ENCODE assay signal across 7 cellular contexts in the genomic region with DNA sequence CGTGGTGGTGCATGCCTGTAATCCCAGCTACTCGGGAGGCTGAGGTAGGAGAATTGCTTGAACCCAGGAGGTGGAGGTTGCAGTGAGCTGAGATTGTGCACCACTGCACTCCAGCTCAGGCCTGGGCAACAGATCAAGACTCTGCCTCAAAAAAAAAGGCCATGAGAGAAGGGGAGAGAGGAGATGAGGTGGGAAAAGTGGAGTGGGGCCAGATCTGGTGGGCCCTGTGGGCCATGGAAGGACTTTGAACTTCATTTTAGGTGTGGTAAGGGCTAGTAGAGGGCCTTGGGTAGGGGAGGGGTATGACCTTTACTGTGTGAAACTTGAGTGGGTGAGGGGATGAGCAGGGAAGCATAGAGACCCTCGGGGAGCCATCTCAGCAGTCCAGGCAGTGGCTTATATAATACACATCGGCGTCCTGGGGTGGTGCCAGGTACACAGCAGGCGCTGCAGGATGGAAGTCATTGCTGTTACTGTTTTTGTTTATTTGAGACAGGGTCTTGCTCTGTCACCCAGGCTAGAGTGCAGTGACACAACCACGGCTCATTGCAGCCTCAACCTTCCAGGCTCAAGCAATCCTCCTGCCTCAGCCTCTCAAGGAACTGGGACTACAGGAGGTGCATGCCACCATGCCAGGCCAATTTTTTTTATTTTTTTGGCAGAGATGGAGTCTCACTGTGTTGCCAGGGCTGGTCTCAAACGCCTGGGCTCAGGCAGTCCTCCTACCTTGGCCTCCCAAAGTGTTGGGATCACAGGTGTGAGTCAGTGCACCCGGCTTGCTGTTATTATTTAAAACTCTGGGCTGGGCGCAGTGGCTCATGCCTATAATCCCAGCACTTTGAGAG. TPM values are rescaled to one million over a fixed set of nuclear protein-coding genes. Genes with fewer than 3 reads are reported as not detected.
DNase-seq lines count a peak whose midpoint lies in the region; ATAC-seq, FAIRE-seq and TF ChIP-seq lines count a peak whose summit lies in the region.
"Not testable (repeated sequence)": the region's sequence is repeated elsewhere in the genome, so short reads cannot be mapped to it uniquely, and the experiment has no call there.

No MANE protein-coding gene starts in this region.

- H3K4me1 ChIP-seq in CD8-positive, alpha-beta memory T cell (ENCODE audit: insufficient read depth, low read length), result peaks cover 15% of the 10 kb centered on the region
- H3K4me1 ChIP-seq in HepG2 (ENCODE audit: insufficient read depth, low read length), result peaks cover 42% of the 10 kb centered on the region

- H3K9me3 Mint-ChIP-seq in CD8-positive, alpha-beta memory T cell; T-helper 1 cell treated with Interleukin-12 subunit alpha and Interleukin-12 subunit beta and Interleukin-4 antibody, amounts not matched to agents 30 μg/mL and 1 μg/mL, for 36 hours; activated T-helper 2 cell treated with anti-CD3 and anti-CD28 coated beads, Interferon-gamma antibody, Interleukin-2, Interleukin-4, amounts not matched to agents 10 μg/mL and 5 μg/mL and 100 μg/mL, durations not matched to agents 14 hours and 24 hours and 36 hours; MCF 10A (ENCODE audit: unreplicated experiment); natural killer cell: not testable (repeated sequence)

- peaks cover 38 to 63% (median 45%) of the 10 kb centered on the region in 3 donors for H3K4me1 Mint-ChIP-seq in CD8-positive, alpha-beta memory T cell
- H3K4me1 Mint-ChIP-seq in T-helper 1 cell treated with Interleukin-12 subunit alpha and Interleukin-12 subunit beta and Interleukin-4 antibody, amounts not matched to agents 30 μg/mL and 1 μg/mL, for 36 hours (ENCODE audit: low read depth), result peaks cover 24% of the 10 kb centered on the region
- peaks cover 19% of the 10 kb centered on the region for H3K4me1 Mint-ChIP-seq in activated T-helper 2 cell treated with anti-CD3 and anti-CD28 coated beads, Interferon-gamma antibody, Interleukin-2, Interleukin-4, amounts not matched to agents 10 μg/mL and 5 μg/mL and 100 μg/mL, durations not matched to agents 14 hours and 24 hours and 36 hours (ENCODE audit: low read depth)
- peaks cover 14% of the 10 kb centered on the region for H3K4me1 Mint-ChIP-seq in MCF 10A (ENCODE audit: insufficient read depth, unreplicated experiment)
- peaks cover 34 to 36% of the 10 kb centered on the region in 2 donors for H3K4me1 Mint-ChIP-seq in natural killer cell

- TF ChIP-seq POLR2A in HepG2 (IDR thresholded peaks at IDR 0.05; ENCODE audit: insufficient read depth in 1 of 2, low read depth in 2 of 2, low read length in 2 of 2), result not testable (repeated sequence)

- intact Hi-C loops in activated T-helper 2 cell treated with anti-CD3 and anti-CD28 coated beads, Interferon-gamma antibody, Interleukin-2, Interleukin-4, amounts not matched to agents 10 μg/mL and 5 μg/mL and 100 μg/mL, durations not matched to agents 14 hours and 24 hours and 36 hours (cut with micrococcal nuclease); MCF 10A (cut with micrococcal nuclease); HepG2 (cut with micrococcal nuclease; ENCODE audit: unreplicated experiment); natural killer cell (cut with micrococcal nuclease); sciatic nerve (cut with DNase I): not testable (repeated sequence)

- FAIRE-seq in HepG2 (lab: Jason Lieb, UNC), result not testable (repeated sequence)

- TF ChIP-seq CTCF in MCF 10A (IDR thresholded peaks at IDR 0.05; ENCODE audit: unreplicated experiment); HepG2 (CRISPR knock-in tag; IDR thresholded peaks at IDR 0.05); natural killer cell (IDR thresholded peaks at IDR 0.05): not testable (repeated sequence)

- CTCF ChIA-PET in CD8-positive, alpha-beta memory T cell (lab: Charles Lee); HepG2 (lab: Yijun Ruan, JAX; ENCODE audit: low intra/inter-chr PET ratio, low total read pairs): not testable (repeated sequence)
- CTCF ChIA-PET in MCF 10A (lab: Yijun Ruan, JAX), result interaction anchor here (0.6 to 1.1 kb wide), 2 partner anchors 9 to 139 kb away, joined by 3 to 8 read pairs; no protein-coding TSS in a partner anchor

- H3K27ac ChIP-seq in CD8-positive, alpha-beta memory T cell (ENCODE audit: low read depth, low read length); HepG2 (ENCODE audit: extremely low read length, insufficient read depth, low read length): not testable (repeated sequence)

- not testable (repeated sequence) for H2AFZ ChIP-seq in HepG2 (ENCODE audit: low read length)

- H3K4me2 ChIP-seq in HepG2 (ENCODE audit: low read depth, low read length), result not testable (repeated sequence)

- H3K9me3 ChIP-seq in CD8-positive, alpha-beta memory T cell (ENCODE audit: low read length); HepG2 (ENCODE audit: low read length): not testable (repeated sequence)

- not testable (repeated sequence) for ATAC-seq in HepG2, natural killer cell, sciatic nerve

- not testable (repeated sequence) for DNase-seq in CD8-positive, alpha-beta memory T cell; activated T-helper 2 cell treated with anti-CD3 and anti-CD28 coated beads, Interferon-gamma antibody, Interleukin-2, Interleukin-4, amounts not matched to agents 10 μg/mL and 5 μg/mL and 100 μg/mL, durations not matched to agents 14 hours and 24 hours and 36 hours (ENCODE audit: low spot score); MCF 10A (ENCODE audit: unreplicated experiment); HepG2 (ENCODE audit: low spot score); natural killer cell
- peak; percentile 15 for DNase-seq in sciatic nerve (ENCODE audit: low spot score)

- H3K27me3 ChIP-seq in CD8-positive, alpha-beta memory T cell (ENCODE audit: insufficient read depth, low read length, poor library complexity, severe bottlenecking); HepG2 (ENCODE audit: control insufficient read depth in 1 of 2, insufficient read depth in 2 of 2, low read length in 2 of 2): not testable (repeated sequence)

- H3K9ac ChIP-seq in HepG2 (ENCODE audit: insufficient read depth, low read depth, low read length), result not testable (repeated sequence)

- H3K36me3 ChIP-seq in CD8-positive, alpha-beta memory T cell (ENCODE audit: insufficient read depth, low read length); HepG2 (replicated peaks in 1 of 2; ENCODE audit: control insufficient read depth in 1 of 2, insufficient read depth in 2 of 2, low read length in 2 of 2): not testable (repeated sequence)

- H4K20me1 ChIP-seq in HepG2 (ENCODE audit: insufficient read depth, low read length), result not testable (repeated sequence)

- in situ Hi-C loops in HepG2 (cut with HindIII; ENCODE audit: extremely low pct_ligation_motif_present, low pct_unique_long_range_greater_than_20kb), result not testable (repeated sequence)

- WGBS in HepG2 (ENCODE audit: low lambda C conversion rate), result 27% methylated on average over 5 of the region's 10 CpGs

- BruUV-seq in MCF 10A (replicated peaks; lab: Mats Ljungman, UMichigan); HepG2 (replicated peaks; lab: Mats Ljungman, UMichigan): not testable (repeated sequence)

- H3K27me3 Mint-ChIP-seq in CD8-positive, alpha-beta memory T cell; T-helper 1 cell treated with Interleukin-12 subunit alpha and Interleukin-12 subunit beta and Interleukin-4 antibody, amounts not matched to agents 30 μg/mL and 1 μg/mL, for 36 hours (ENCODE audit: low read depth); activated T-helper 2 cell treated with anti-CD3 and anti-CD28 coated beads, Interferon-gamma antibody, Interleukin-2, Interleukin-4, amounts not matched to agents 10 μg/mL and 5 μg/mL and 100 μg/mL, durations not matched to agents 14 hours and 24 hours and 36 hours (ENCODE audit: low read depth); MCF 10A (ENCODE audit: insufficient read depth, unreplicated experiment); natural killer cell (ENCODE audit: low read depth in 2 of 2): not testable (repeated sequence)

- not testable (repeated sequence) for TF ChIP-seq EP300 in HepG2 (IDR thresholded peaks at IDR 0.05; ENCODE audit: low read depth in 2 of 2, low read length in 2 of 2); HepG2 (CRISPR knock-in tag; IDR thresholded peaks at IDR 0.05; ENCODE audit: borderline replicate concordance)

- peak overlapping the region; percentile 22 to 93 (median 51) for H3K4me3 Mint-ChIP-seq in CD8-positive, alpha-beta memory T cell
- H3K4me3 Mint-ChIP-seq in T-helper 1 cell treated with Interleukin-12 subunit alpha and Interleukin-12 subunit beta and Interleukin-4 antibody, amounts not matched to agents 30 μg/mL and 1 μg/mL, for 36 hours, result peak overlapping the region; percentile 22
- H3K4me3 Mint-ChIP-seq in activated T-helper 2 cell treated with anti-CD3 and anti-CD28 coated beads, Interferon-gamma antibody, Interleukin-2, Interleukin-4, amounts not matched to agents 10 μg/mL and 5 μg/mL and 100 μg/mL, durations not matched to agents 14 hours and 24 hours and 36 hours (ENCODE audit: low read depth), result peak overlapping the region; percentile 47
- H3K4me3 Mint-ChIP-seq in MCF 10A (ENCODE audit: unreplicated experiment), result not testable (repeated sequence)
- H3K4me3 Mint-ChIP-seq in natural killer cell, result peak overlapping the region; percentile 62

- TF ChIP-seq RAD21 in HepG2 (CRISPR knock-in tag; IDR thresholded peaks at IDR 0.05), result not testable (repeated sequence)

- POLR2A ChIA-PET in CD8-positive, alpha-beta memory T cell (lab: Charles Lee); HepG2 (lab: Yijun Ruan, JAX): not testable (repeated sequence)
- POLR2A ChIA-PET in MCF 10A (lab: Yijun Ruan, JAX), result interaction anchor here (0.6 to 2.8 kb wide), 2 partner anchors 11 to 300 kb away, joined by 4 to 24 read pairs; no protein-coding TSS in a partner anchor

- H3K4me3 ChIP-seq in CD8-positive, alpha-beta memory T cell (ENCODE audit: low read length); HepG2 (replicated peaks in 1 of 3; ENCODE audit: insufficient read depth in 1 of 3, low read depth in 2 of 3, low read length in 3 of 3): not testable (repeated sequence)

- not testable (repeated sequence) for H3K36me3 Mint-ChIP-seq in CD8-positive, alpha-beta memory T cell; T-helper 1 cell treated with Interleukin-12 subunit alpha and Interleukin-12 subunit beta and Interleukin-4 antibody, amounts not matched to agents 30 μg/mL and 1 μg/mL, for 36 hours (ENCODE audit: low read depth); activated T-helper 2 cell treated with anti-CD3 and anti-CD28 coated beads, Interferon-gamma antibody, Interleukin-2, Interleukin-4, amounts not matched to agents 10 μg/mL and 5 μg/mL and 100 μg/mL, durations not matched to agents 14 hours and 24 hours and 36 hours (ENCODE audit: low read depth); MCF 10A (ENCODE audit: insufficient read depth, unreplicated experiment); natural killer cell

- peak overlapping the region in 5 of 8 donors; percentile 7 to 88 (median 80) for H3K27ac Mint-ChIP-seq in CD8-positive, alpha-beta memory T cell
- H3K27ac Mint-ChIP-seq in T-helper 1 cell treated with Interleukin-12 subunit alpha and Interleukin-12 subunit beta and Interleukin-4 antibody, amounts not matched to agents 30 μg/mL and 1 μg/mL, for 36 hours; activated T-helper 2 cell treated with anti-CD3 and anti-CD28 coated beads, Interferon-gamma antibody, Interleukin-2, Interleukin-4, amounts not matched to agents 10 μg/mL and 5 μg/mL and 100 μg/mL, durations not matched to agents 14 hours and 24 hours and 36 hours: not testable (repeated sequence)
- peak overlapping the region; percentile 14 for H3K27ac Mint-ChIP-seq in MCF 10A (ENCODE audit: low read depth, unreplicated experiment)
- H3K27ac Mint-ChIP-seq in natural killer cell, result peak overlapping the region in 1 of 2 donors; percentile 84

- not testable (repeated sequence) for H3K79me2 ChIP-seq in HepG2 (ENCODE audit: insufficient read depth, low read length)

RNA-seq across cellular contexts. Expression of a gene that starts 5.5 kb away (rescaled TPM):
- 10 to 100 TPM; 25.6 to 30.1 TPM for total RNA-seq in CD8-positive, alpha-beta memory T cell
- 6.9 TPM for polyA plus RNA-seq in CD8-positive, alpha-beta memory T cell
- total RNA-seq in activated T-helper 2 cell treated with anti-CD3 and anti-CD28 coated beads, Interferon-gamma antibody, Interleukin-2, Interleukin-4, amounts not matched to agents 10 μg/mL and 5 μg/mL and 100 μg/mL, durations not matched to agents 14 hours and 24 hours and 36 hours, result 25.7 and 28.6 TPM in 2 replicates
- 8.8 and 9.6 TPM in 2 replicates for total RNA-seq in MCF 10A (2022)
- total RNA-seq in HepG2 (2016; rRNA removed; fragmentation: Illumina TruSeq; extraction: Trizol), result 2.6 and 7.8 TPM in 2 replicates
- total RNA-seq in HepG2 (2016; cell fraction: cytosol; rRNA removed; fragmentation: Illumina TruSeq; extraction: Trizol; ENCODE audit: low read depth), result 3.6 and 4.0 TPM in 2 replicates
- 2.9 and 8.4 TPM in 2 replicates for total RNA-seq in HepG2 (2016; cell fraction: insoluble cytoplasmic fraction; rRNA removed; fragmentation: Illumina TruSeq; extraction: Trizol)
- 2.6 and 3.1 TPM in 2 replicates for total RNA-seq in HepG2 (2016; cell fraction: membrane; rRNA removed; fragmentation: Illumina TruSeq; extraction: Trizol)
- 8.6 and 11.9 TPM in 2 replicates for total RNA-seq in HepG2 (2016; cell fraction: nucleus; rRNA removed; fragmentation: Illumina TruSeq; extraction: Trizol)
- polyA plus RNA-seq in HepG2 (2011; rRNA removed), result 15.5 and 16.6 TPM in 2 replicates
- polyA plus RNA-seq in HepG2 (2011; cell fraction: cytosol; rRNA removed), result 3.4 and 5.7 TPM in 2 replicates
- polyA plus RNA-seq in HepG2 (2011; cell fraction: nucleus; rRNA removed), result 81.7 and 94.3 TPM in 2 replicates
- 6.3 and 6.8 TPM in 2 replicates for polyA plus RNA-seq in HepG2 (2012)
- polyA plus RNA-seq in HepG2 (2016; cell fraction: cytosol; fragmentation: Illumina TruSeq; extraction: Trizol; ENCODE audit: low read depth), result 0.84 and 0.97 TPM in 2 replicates
- 2.3 and 2.7 TPM in 2 replicates for polyA plus RNA-seq in HepG2 (2016; cell fraction: insoluble cytoplasmic fraction; fragmentation: Illumina TruSeq; extraction: Trizol; ENCODE audit: low read depth)
- polyA plus RNA-seq in HepG2 (2016; cell fraction: membrane; fragmentation: Illumina TruSeq; extraction: Trizol; ENCODE audit: low read depth), result 1.2 and 1.7 TPM in 2 replicates
- 42.1 and 44.2 TPM in 2 replicates for polyA plus RNA-seq in HepG2 (2016; cell fraction: nucleus; fragmentation: Illumina TruSeq; extraction: Trizol; ENCODE audit: insufficient read depth, low read depth)
- polyA minus RNA-seq in HepG2 (2011; rRNA and poly(A)+ RNA removed; ENCODE audit: low replicate concordance), result 18.9 and 23.5 TPM in 2 replicates
- 3.0 and 3.3 TPM in 2 replicates for polyA minus RNA-seq in HepG2 (2011; cell fraction: cytosol; rRNA and poly(A)+ RNA removed)
- 22.1 and 23.3 TPM in 2 replicates for polyA minus RNA-seq in HepG2 (2011; cell fraction: nucleus; rRNA and poly(A)+ RNA removed)
- total RNA-seq in natural killer cell, result 10 to 100 TPM; 51.7 to 62.9 (median 59.1) TPM
- total RNA-seq in sciatic nerve, result 35.7 TPM

RNA-seq across cellular contexts. Expression of a gene that starts 20.5 kb away (rescaled TPM):
- total RNA-seq in CD8-positive, alpha-beta memory T cell, result 1,000 to 10,000 TPM; 1,293 to 1,300 TPM
- polyA plus RNA-seq in CD8-positive, alpha-beta memory T cell, result not detected
- total RNA-seq in activated T-helper 2 cell treated with anti-CD3 and anti-CD28 coated beads, Interferon-gamma antibody, Interleukin-2, Interleukin-4, amounts not matched to agents 10 μg/mL and 5 μg/mL and 100 μg/mL, durations not matched to agents 14 hours and 24 hours and 36 hours, result 2,033 and 2,369 TPM in 2 replicates
- total RNA-seq in MCF 10A (2022), result 1,539 and 1,606 TPM in 2 replicates
- total RNA-seq in HepG2 (2016; rRNA removed; fragmentation: Illumina TruSeq; extraction: Trizol), result 859 and 11,018 TPM in 2 replicates
- 16,281 and 17,236 TPM in 2 replicates for total RNA-seq in HepG2 (2016; cell fraction: cytosol; rRNA removed; fragmentation: Illumina TruSeq; extraction: Trizol; ENCODE audit: low read depth)
- 1,309 and 10,613 TPM in 2 replicates for total RNA-seq in HepG2 (2016; cell fraction: insoluble cytoplasmic fraction; rRNA removed; fragmentation: Illumina TruSeq; extraction: Trizol)
- 2,848 and 3,475 TPM in 2 replicates for total RNA-seq in HepG2 (2016; cell fraction: membrane; rRNA removed; fragmentation: Illumina TruSeq; extraction: Trizol)
- 52,466 and 64,417 TPM in 2 replicates for total RNA-seq in HepG2 (2016; cell fraction: nucleus; rRNA removed; fragmentation: Illumina TruSeq; extraction: Trizol)
- polyA plus RNA-seq in HepG2 (2011; rRNA removed), result under 0.01 TPM in 2 replicates
- polyA plus RNA-seq in HepG2 (2011; cell fraction: cytosol; rRNA removed), result under 0.01 TPM in 2 replicates
- under 0.01 TPM in 2 replicates for polyA plus RNA-seq in HepG2 (2011; cell fraction: nucleus; rRNA removed)
- polyA plus RNA-seq in HepG2 (2012), result 78.2 TPM in 1 of 2 replicates, not detected in the other
- polyA plus RNA-seq in HepG2 (2016; cell fraction: cytosol; fragmentation: Illumina TruSeq; extraction: Trizol; ENCODE audit: low read depth), result 27.3 and 44.4 TPM in 2 replicates
- not detected in 2 replicates for polyA plus RNA-seq in HepG2 (2016; cell fraction: insoluble cytoplasmic fraction; fragmentation: Illumina TruSeq; extraction: Trizol; ENCODE audit: low read depth)
- polyA plus RNA-seq in HepG2 (2016; cell fraction: membrane; fragmentation: Illumina TruSeq; extraction: Trizol; ENCODE audit: low read depth), result not detected in 2 replicates
- 32.8 TPM in 1 of 2 replicates, not detected in the other for polyA plus RNA-seq in HepG2 (2016; cell fraction: nucleus; fragmentation: Illumina TruSeq; extraction: Trizol; ENCODE audit: insufficient read depth, low read depth)
- 12,820 and 15,604 TPM in 2 replicates for polyA minus RNA-seq in HepG2 (2011; rRNA and poly(A)+ RNA removed; ENCODE audit: low replicate concordance)
- 90,102 and 105,040 TPM in 2 replicates for polyA minus RNA-seq in HepG2 (2011; cell fraction: cytosol; rRNA and poly(A)+ RNA removed)
- polyA minus RNA-seq in HepG2 (2011; cell fraction: nucleus; rRNA and poly(A)+ RNA removed), result 42,574 and 58,030 TPM in 2 replicates
- 1,000 to 10,000 TPM; 2,937 to 3,261 (median 3,038) TPM for total RNA-seq in natural killer cell
- total RNA-seq in sciatic nerve, result 13,769 TPM
